ENCODE assay signal across 9 cellular contexts in the genomic region with DNA sequence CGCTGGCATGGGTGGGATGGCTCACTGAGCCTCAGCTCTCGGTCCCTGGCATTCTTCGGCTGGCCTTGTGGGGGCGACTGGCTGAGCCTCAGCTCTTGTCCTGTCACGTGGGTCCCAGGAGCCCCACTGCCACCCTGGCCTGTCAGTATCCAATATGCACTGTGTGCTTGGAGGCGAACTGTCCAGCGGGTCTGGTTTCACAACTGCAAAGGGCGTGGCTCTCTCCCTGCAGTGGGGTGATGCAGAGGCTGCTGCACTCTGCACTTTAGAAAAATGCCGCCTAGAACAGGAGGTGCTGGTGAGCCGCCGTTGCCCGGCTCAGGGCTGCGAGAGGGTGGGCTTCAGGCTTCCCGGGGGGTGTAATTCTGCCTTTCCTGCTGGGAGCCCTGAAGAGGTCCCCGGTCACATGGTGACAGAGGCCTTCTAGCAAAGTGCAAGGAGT. TPM values are rescaled to one million over a fixed set of nuclear protein-coding genes. Genes with fewer than 3 reads are reported as not detected.
DNase-seq lines count a peak whose midpoint lies in the region; ATAC-seq and TF ChIP-seq lines count a peak whose summit lies in the region.
"Had no signal": no experiment of that assay in that cellular context is flagged by ENCODE, and none has a peak within 500 bp of the region (broad histone marks: within the 10 kb centered on the region; RNA-seq: fewer than 3 reads in every experiment).

No MANE protein-coding gene starts in this region.

- H3K36me3 Mint-ChIP-seq in Calu3 (ENCODE audit: insufficient read depth, unreplicated experiment), result no peaks in the 10 kb centered on the region

- H3K27ac ChIP-seq in SK-N-SH (ENCODE audit: low read depth in 2 of 2, low read length in 1 of 2), result no peak overlapping the region
- H3K27ac ChIP-seq in fibroblast of lung (ENCODE audit: insufficient read depth, low read length), result no peak overlapping the region
- H3K27ac ChIP-seq: thoracic aorta had no signal

- H3K27ac Mint-ChIP-seq in Calu3 (ENCODE audit: unreplicated experiment), result no peak overlapping the region

- H3K9me3 ChIP-seq in SK-N-SH, result no peaks in the 10 kb centered on the region
- H3K9me3 ChIP-seq in fibroblast of lung (ENCODE audit: control insufficient read depth, insufficient read depth, low read depth, low read length), result no peaks in the 10 kb centered on the region
- H3K9me3 ChIP-seq: thoracic aorta had no signal

- POLR2A ChIA-PET in SK-N-SH (lab: Yijun Ruan, JAX), result no interaction called here

- TF ChIP-seq EP300 in SK-N-SH (IDR thresholded peaks at IDR 0.05; ENCODE audit: borderline replicate concordance in 1 of 2, low read depth in 1 of 2, low read length in 1 of 2), result no peak

- no peak overlapping the region for H3K4me3 ChIP-seq in SK-N-SH (ENCODE audit: low read depth in 2 of 2, low read length in 1 of 2)
- H3K4me3 ChIP-seq in fibroblast of lung (replicated peaks in 1 of 4; ENCODE audit: control extremely low read depth in 1 of 4, insufficient read depth in 1 of 4, low read depth in 3 of 4, low read length in 4 of 4), result no peak overlapping the region
- H3K4me3 ChIP-seq: thoracic aorta had no signal

- H3K36me3 ChIP-seq in SK-N-SH (replicated peaks in 1 of 2; ENCODE audit: control insufficient read depth in 1 of 2, insufficient read depth in 2 of 2, low read length in 1 of 2), result no peaks in the 10 kb centered on the region
- no peaks in the 10 kb centered on the region for H3K36me3 ChIP-seq in fibroblast of lung (ENCODE audit: control insufficient read depth, insufficient read depth, low read length)
- H3K36me3 ChIP-seq: thoracic aorta had no signal

- H3K9me3 Mint-ChIP-seq in Calu3 (ENCODE audit: low read depth, unreplicated experiment), result no peaks in the 10 kb centered on the region

- H4K20me1 ChIP-seq in SK-N-SH (ENCODE audit: insufficient read depth) (no peaks in the 10 kb centered on the region), fibroblast of lung (ENCODE audit: control insufficient read depth, extremely low read depth, insufficient read depth, low read length) (no peaks in the 10 kb centered on the region)

- no peaks in the 10 kb centered on the region for H3K27me3 Mint-ChIP-seq in Calu3 (ENCODE audit: unreplicated experiment)

- BruUV-seq in Calu3 (replicated peaks; lab: Mats Ljungman, UMichigan), result no TSS peak

- H3K27me3 ChIP-seq in SK-N-SH (ENCODE audit: insufficient read depth) (no peaks in the 10 kb centered on the region), fibroblast of lung (ENCODE audit: control insufficient read depth, insufficient read depth, low read length) (no peaks in the 10 kb centered on the region)

- H3F3A ChIP-seq in SK-N-SH (replicated peaks; ENCODE audit: insufficient read depth), result no peaks in the 10 kb centered on the region

- CTCF ChIA-PET in Calu3 (lab: Charles Lee), result no interaction called here
- CTCF ChIA-PET in SK-N-SH (lab: Yijun Ruan, JAX), result interaction anchor here (1.0 to 1.9 kb wide), 7 partner anchors 8 to 60 kb away, joined by 3 to 9 read pairs (median 3); partner anchors contain the start of gene TMEM255B

- H3K4me2 ChIP-seq in SK-N-SH, result no peak overlapping the region
- no peak overlapping the region for H3K4me2 ChIP-seq in fibroblast of lung (ENCODE audit: extremely low read depth, insufficient read depth, low read length)

- no peak overlapping the region for H3K4me3 Mint-ChIP-seq in Calu3 (ENCODE audit: low read depth, unreplicated experiment)

- no peaks in the 10 kb centered on the region for H3K4me1 Mint-ChIP-seq in Calu3 (ENCODE audit: low read depth, unreplicated experiment)

- TF ChIP-seq CTCF in Calu3 (IDR thresholded peaks at IDR 0.05; ENCODE audit: unreplicated experiment) (no peak), SK-N-SH (IDR thresholded peaks at IDR 0.05) (peak; percentile 38; the same call in 1 of the 2 replicates), fibroblast of lung (conservative IDR thresholded peaks at IDR 0.05 in 1 of 2, IDR thresholded peaks at IDR 0.05 in 1 of 2; ENCODE audit: low read depth in 1 of 2, low read length in 2 of 2) (peak in 1 of 2 donors; percentile 40)

- ATAC-seq in HG03135 (IDR thresholded peaks at IDR 0.05; ENCODE audit: unreplicated experiment), result no peak

- DNase-seq in Calu3 (peak; percentile 37), HT1080 (ENCODE audit: low read depth) (peak; percentile 60), SK-N-SH (peak; percentile 82), fibroblast of lung (ENCODE audit: low read depth in 2 of 2) (peak; percentile 22 to 78), renal cortical epithelial cell (ENCODE audit: low read depth) (peak; percentile 65), NCI-H446 (lab: John Stamatoyannopoulos, UW) (no peak), hepatic stellate cell (ENCODE audit: low spot score) (no peak)

- peaks cover 0 to 23% of the 10 kb centered on the region in 2 experiments; a peak in 1 of 4 replicates for H3K4me1 ChIP-seq in SK-N-SH (ENCODE audit: control insufficient read depth in 1 of 2, insufficient read depth in 2 of 2, low read depth in 1 of 2, low read length in 1 of 2)
- no peaks in the 10 kb centered on the region for H3K4me1 ChIP-seq in fibroblast of lung (ENCODE audit: control insufficient read depth, extremely low read depth, insufficient read depth, low read length)

- WGBS in SK-N-SH (ENCODE audit: low lambda C conversion rate), result 40% methylated on average over 2 of the region's 15 CpGs

- no peaks in the 10 kb centered on the region for H3K79me2 ChIP-seq in SK-N-SH (ENCODE audit: insufficient read depth)
- H3K79me2 ChIP-seq in fibroblast of lung (ENCODE audit: control insufficient read depth, insufficient read depth, low read length), result no peaks in the 10 kb centered on the region

- intact Hi-C loops in Calu3 (cut with micrococcal nuclease; ENCODE audit: unreplicated experiment), result no loop called here

- TF ChIP-seq RAD21 in SK-N-SH (IDR thresholded peaks at IDR 0.05; ENCODE audit: low read length), result peak; percentile 41

- no peak overlapping the region for H3K9ac ChIP-seq in SK-N-SH
- H3K9ac ChIP-seq in fibroblast of lung (ENCODE audit: insufficient read depth, low read length), result no peak overlapping the region

- H2AFZ ChIP-seq in SK-N-SH (ENCODE audit: low read depth) (no peak overlapping the region), fibroblast of lung (ENCODE audit: low read length) (no peak overlapping the region)

- H3K9me2 ChIP-seq in SK-N-SH, result no peaks in the 10 kb centered on the region

TF ChIP-seq in SK-N-SH, 30 proteins besides CTCF, POLR2A, EP300 and RAD21:
- peak; percentile 58; the same call in 1 of the 2 replicates for TF ChIP-seq MXI1 (IDR thresholded peaks at IDR 0.05; ENCODE audit: low read depth, low read length)
- peak; percentile 76 for TF ChIP-seq USF1 (IDR thresholded peaks at IDR 0.05; ENCODE audit: borderline replicate concordance, low read depth)
- peak; percentile 25; the same call in 1 of the 2 replicates for TF ChIP-seq SMC3 (IDR thresholded peaks at IDR 0.05; ENCODE audit: low read depth, low read length)
- TF ChIP-seq ELF1 (IDR thresholded peaks at IDR 0.05), result no peak
- TF ChIP-seq TAF1 (IDR thresholded peaks at IDR 0.05; ENCODE audit: borderline replicate concordance, low read depth, low read length), result no peak
- TF ChIP-seq, protein P1, sequence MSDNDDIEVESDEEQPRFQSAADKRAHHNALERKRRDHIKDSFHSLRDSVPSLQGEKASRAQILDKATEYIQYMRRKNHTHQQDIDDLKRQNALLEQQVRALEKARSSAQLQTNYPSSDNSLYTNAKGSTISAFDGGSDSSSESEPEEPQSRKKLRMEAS (IDR thresholded peaks at IDR 0.05; ENCODE audit: low read depth), result 0 out of 2 replicates have a peak, but pooled peaks have one; percentile 26
- no peak for TF ChIP-seq FOXJ3 (CRISPR knock-in tag; IDR thresholded peaks at IDR 0.05)
- TF ChIP-seq SIN3A (IDR thresholded peaks at IDR 0.05; ENCODE audit: borderline replicate concordance, low read depth, low read length), result no peak
TF ChIP-seq in SK-N-SH: peak in this region for 4.

RNA-seq across cellular contexts. Expression of gene TMEM255B, which starts 17.0 kb away (rescaled TPM):
- not detected in 2 replicates for total RNA-seq in Calu3 (2022)
- 0.26 TPM in 1 of 2 replicates, not detected in the other for total RNA-seq in HT1080 (2014; rRNA removed; shearing (Covaris generic))
- 0.19 and 0.25 TPM in 2 replicates for polyA plus RNA-seq in HT1080 (2015; cell fraction: cytosol; rRNA removed)
- polyA plus RNA-seq in HT1080 (2015; cell fraction: nucleus; rRNA removed), result 0.07 and 0.65 TPM in 2 replicates
- polyA plus RNA-seq in SK-N-SH (2012; rRNA removed), result 10.6 and 14.8 TPM in 2 replicates
- polyA plus RNA-seq in SK-N-SH (2012; cell fraction: cytosol; rRNA removed), result 9.5 and 11.0 TPM in 2 replicates
- polyA plus RNA-seq in SK-N-SH (2012; cell fraction: nucleus; rRNA removed), result 12.5 and 12.6 TPM in 2 replicates
- 0.26 and 10.4 TPM in 2 replicates for total RNA-seq in fibroblast of lung
- 2.4 and 4.7 TPM in 2 replicates for polyA plus RNA-seq in fibroblast of lung
- polyA plus RNA-seq in fibroblast of lung (2012), result 3.7 and 6.4 TPM in 2 replicates
- 3.4 TPM in 1 of 2 replicates, not detected in the other for polyA minus RNA-seq in fibroblast of lung (ENCODE audit: low replicate concordance)
- total RNA-seq in renal cortical epithelial cell, result 3.3 and 5.9 TPM in 2 replicates

Comparison
In these comparisons a context has a peak if more than half of its experiments do, and no peak if none do; other contexts are left out.
1. DNase-seq: peak in Calu3 (single experiment), HT1080 (single experiment), SK-N-SH (single experiment), fibroblast of lung (2 of 2) and renal cortical epithelial cell (single experiment); none in NCI-H446 (0 of 2) and hepatic stellate cell (single experiment).